In genomic region chr1:200302893-200303250, GRCh38 we compare ENCODE assay signal across 8 cellular contexts.
A peak's percentile ranks its signal among the peaks of the same experiment; 100 is the strongest.
DNase-seq lines count a peak whose midpoint lies in the region; ATAC-seq and TF ChIP-seq lines count a peak whose summit lies in the region.

No MANE protein-coding gene starts in this region.

- H3K4me1 Mint-ChIP-seq in osteocyte (ENCODE audit: unreplicated experiment): peaks cover 14% of the 10 kb centered on the region

- no peaks in the 10 kb centered on the region for H3K9me3 Mint-ChIP-seq in osteocyte (ENCODE audit: unreplicated experiment)

- H3K4me3 Mint-ChIP-seq in osteocyte (ENCODE audit: unreplicated experiment): peak overlapping the region; percentile 78

- H3K27ac Mint-ChIP-seq in osteocyte (ENCODE audit: unreplicated experiment): no peak overlapping the region

- DNase-seq in NCI-H524 (lab: John Stamatoyannopoulos, UW): peak; percentile 22 to 48
- DNase-seq in NCI-H524 treated with DMSO at 0.1 percent for 48 hours (lab: John Stamatoyannopoulos, UW): no peak
- peak; percentile 19 for DNase-seq in fibroblast of the aortic adventitia (ENCODE audit: low read depth)
- no peak for DNase-seq in osteocyte (ENCODE audit: extremely low spot score, unreplicated experiment)
- no peak for DNase-seq in SIG-M5 treated with dmso at 0.1 percent for 504 hours (lab: John Stamatoyannopoulos, UW; ENCODE audit: unreplicated experiment)
- no peak for DNase-seq in NCI-H1694 treated with DMSO at 0.1 percent for 48 hours (lab: John Stamatoyannopoulos, UW)

- no peaks in the 10 kb centered on the region for H3K36me3 Mint-ChIP-seq in osteocyte (ENCODE audit: unreplicated experiment)

- H3K4me3 ChIP-seq in fibroblast of the aortic adventitia (ENCODE audit: low read depth, low read length): peak overlapping the region; percentile 76

- TF ChIP-seq CTCF in fibroblast of the aortic adventitia (IDR thresholded peaks at IDR 0.05; ENCODE audit: insufficient read depth, low read length) (no peak), osteocyte (IDR thresholded peaks at IDR 0.05) (no peak)

- peak; percentile 47; the same call in 2 of the 3 replicates for ATAC-seq in SK-N-SH treated with all-trans-retinoic acid at 6 μM for 48 hours
- no peak for ATAC-seq in HG03135 (IDR thresholded peaks at IDR 0.05; ENCODE audit: unreplicated experiment)

- H3K27me3 Mint-ChIP-seq in osteocyte (ENCODE audit: unreplicated experiment): peaks cover 16% of the 10 kb centered on the region

TF ChIP-seq in SK-N-SH treated with all-trans-retinoic acid at 6 μM for 48 hours, 23 proteins besides CTCF, POLR2A, EP300 and RAD21:
- TF ChIP-seq ESRRG (CRISPR knock-in tag; IDR thresholded peaks at IDR 0.05) (no peak), CREB5 (CRISPR knock-in tag; IDR thresholded peaks at IDR 0.05; ENCODE audit: low read depth) (no peak), GLIS3 (CRISPR knock-in tag; IDR thresholded peaks at IDR 0.05) (no peak), ZNF565 (CRISPR knock-in tag; conservative IDR thresholded peaks at IDR 0.05; ENCODE audit: low read depth) (no peak), ZNF8 (CRISPR knock-in tag; IDR thresholded peaks at IDR 0.05) (no peak), PPARA (CRISPR knock-in tag; IDR thresholded peaks at IDR 0.05; ENCODE audit: borderline replicate concordance) (no peak), SNAI2 (CRISPR knock-in tag; IDR thresholded peaks at IDR 0.05) (no peak), ZFP30 (CRISPR knock-in tag; IDR thresholded peaks at IDR 0.05) (no peak), TSHZ2 (CRISPR knock-in tag; IDR thresholded peaks at IDR 0.05) (no peak), ZFP3 (CRISPR knock-in tag; IDR thresholded peaks at IDR 0.05) (no peak)
- TF ChIP-seq, protein P1, sequence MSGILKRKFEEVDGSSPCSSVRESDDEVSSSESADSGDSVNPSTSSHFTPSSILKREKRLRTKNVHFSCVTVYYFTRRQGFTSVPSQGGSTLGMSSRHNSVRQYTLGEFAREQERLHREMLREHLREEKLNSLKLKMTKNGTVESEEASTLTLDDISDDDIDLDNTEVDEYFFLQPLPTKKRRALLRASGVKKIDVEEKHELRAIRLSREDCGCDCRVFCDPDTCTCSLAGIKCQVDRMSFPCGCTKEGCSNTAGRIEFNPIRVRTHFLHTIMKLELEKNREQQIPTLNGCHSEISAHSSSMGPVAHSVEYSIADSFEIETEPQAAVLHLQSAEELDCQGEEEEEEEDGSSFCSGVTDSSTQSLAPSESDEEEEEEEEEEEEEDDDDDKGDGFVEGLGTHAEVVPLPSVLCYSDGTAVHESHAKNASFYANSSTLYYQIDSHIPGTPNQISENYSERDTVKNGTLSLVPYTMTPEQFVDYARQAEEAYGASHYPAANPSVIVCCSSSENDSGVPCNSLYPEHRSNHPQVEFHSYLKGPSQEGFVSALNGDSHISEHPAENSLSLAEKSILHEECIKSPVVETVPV (CRISPR knock-in tag; IDR thresholded peaks at IDR 0.05): no peak

Comparison
In these comparisons a context has a peak if more than half of its experiments do, and no peak if none do; other contexts are left out.
1. DNase-seq: peak in NCI-H524 (2 of 2) and fibroblast of the aortic adventitia (single experiment); none in NCI-H524 treated with DMSO at 0.1 percent for 48 hours (single experiment), osteocyte (single experiment), SIG-M5 treated with dmso at 0.1 percent for 504 hours (single experiment) and NCI-H1694 treated with DMSO at 0.1 percent for 48 hours (single experiment).